In genomic region chr5:55307383-55308253, GRCh38 we compare ENCODE assay signal across 8 cellular contexts. TPM values are rescaled to one million over a fixed set of nuclear protein-coding genes. Genes with fewer than 3 reads are reported as not detected.
DNase-seq lines count a peak whose midpoint lies in the region; ATAC-seq and TF ChIP-seq lines count a peak whose summit lies in the region.

Gene DHX29 (minus strand): TSS chr5:55307694. CDS start chr5:55307573, 121 bp downstream.
Gene MTREX (plus strand): TSS chr5:55307989. CDS start chr5:55308014, 25 bp downstream.

- H3K4me2 ChIP-seq in KMS-11 = peak within 1 kb of the TSS; percentile 98

- ATAC-seq in GM21786 (IDR thresholded peaks at IDR 0.05; ENCODE audit: unreplicated experiment) = peak; percentile 88
- peak; percentile 99 for ATAC-seq in Panc1
- ATAC-seq in activated T-cell treated with anti-CD3 and anti-CD28 coated beads, Interleukin-2, amount 50 U/mL, for 4 hours = peak; percentile 98

- peak within 1 kb of the TSS; percentile 71 for H2AFZ ChIP-seq in KMS-11 (ENCODE audit: low read depth)

- no peak within 1 kb of the TSS for H3K4me3 Mint-ChIP-seq in activated T-cell treated with anti-CD3 and anti-CD28 coated beads, Interleukin-2, amount 50 U/mL, for 4 hours

- H3K36me3 ChIP-seq in KMS-11 (ENCODE audit: insufficient read depth) = 0 out of 2 replicates have a peak, but pooled peaks cover 7% of the 10 kb centered on the region
- H3K36me3 ChIP-seq in Panc1 (ENCODE audit: control insufficient read depth, insufficient read depth, low read length) = peaks cover 6% of the 10 kb centered on the region; the same call in 1 of the 2 replicates
- peaks cover 0 to 10% (median 0%) of the 10 kb centered on the region in 3 donors for H3K36me3 ChIP-seq in esophagus squamous epithelium
- H3K36me3 ChIP-seq in muscle layer of duodenum (ENCODE audit: control insufficient read depth in 1 of 2, insufficient read depth in 2 of 2, low read length in 2 of 2) = no peaks in the 10 kb centered on the region

- peaks cover 3% of the 10 kb centered on the region; the same call in 1 of the 2 replicates for H3K9me3 ChIP-seq in Panc1 (ENCODE audit: control insufficient read depth, insufficient read depth, low read depth, low read length)
- H3K9me3 ChIP-seq in esophagus squamous epithelium = no peaks in the 10 kb centered on the region
- no peaks in the 10 kb centered on the region for H3K9me3 ChIP-seq in muscle layer of duodenum (ENCODE audit: control insufficient read depth in 1 of 2, low read length in 2 of 2)

- CTCF ChIA-PET in Panc1 (lab: Charles Lee) = no interaction called here

- H3K9me3 Mint-ChIP-seq in activated T-cell treated with anti-CD3 and anti-CD28 coated beads, Interleukin-2, amount 50 U/mL, for 4 hours = no peaks in the 10 kb centered on the region

- in situ Hi-C loops in Panc1 (cut with HindIII; ENCODE audit: low pct_unique_long_range_greater_than_20kb, low sequenced_read_pairs) = no loop called here

- H3K9ac ChIP-seq in KMS-11 = peak within 1 kb of the TSS; percentile 97

- H4K20me1 ChIP-seq in KMS-11 (ENCODE audit: insufficient read depth) = 0 out of 2 replicates have a peak, but pooled peaks cover 11% of the 10 kb centered on the region

- no peaks in the 10 kb centered on the region for H3K27me3 Mint-ChIP-seq in activated T-cell treated with anti-CD3 and anti-CD28 coated beads, Interleukin-2, amount 50 U/mL, for 4 hours (ENCODE audit: low read depth)

- TF ChIP-seq POLR2A in esophagus squamous epithelium (IDR thresholded peaks at IDR 0.05) = peak in 3 of 4 donors; percentile 40 to 65 (median 61)

- H3K4me1 ChIP-seq in KMS-11 (ENCODE audit: low read depth, poor library complexity, severe bottlenecking) (peaks cover 55% of the 10 kb centered on the region), Panc1 (ENCODE audit: control insufficient read depth, insufficient read depth, low read length) (peaks cover 29% of the 10 kb centered on the region), esophagus squamous epithelium (peaks cover 24 to 81% (median 49%) of the 10 kb centered on the region in 3 donors), muscle layer of duodenum (ENCODE audit: control insufficient read depth in 1 of 2, insufficient read depth in 2 of 2, low read length in 2 of 2) (peaks cover 22 to 58% of the 10 kb centered on the region in 2 donors)

- peak within 1 kb of the TSS; percentile 60 for H3K4me3 ChIP-seq in KMS-11 (IDR thresholded peaks at IDR 0.05; ENCODE audit: insufficient read depth, low read depth, low read length)
- H3K4me3 ChIP-seq in Panc1 (ENCODE audit: low read depth in 2 of 2, low read length in 2 of 2) = peak within 1 kb of the TSS; percentile 85 to 88
- peak within 1 kb of the TSS; percentile 78 to 94 (median 82) for H3K4me3 ChIP-seq in esophagus squamous epithelium
- H3K4me3 ChIP-seq in muscle layer of duodenum (ENCODE audit: low read depth in 1 of 2, low read length in 2 of 2) = peak within 1 kb of the TSS; percentile 64 to 98

- H3K79me2 ChIP-seq in KMS-11 (ENCODE audit: insufficient read depth, low read depth) = peaks cover 98% of the 10 kb centered on the region

- H3K36me3 Mint-ChIP-seq in activated T-cell treated with anti-CD3 and anti-CD28 coated beads, Interleukin-2, amount 50 U/mL, for 4 hours (ENCODE audit: insufficient read depth) = peaks cover 19% of the 10 kb centered on the region

- peaks cover 30% of the 10 kb centered on the region for H3K4me1 Mint-ChIP-seq in activated T-cell treated with anti-CD3 and anti-CD28 coated beads, Interleukin-2, amount 50 U/mL, for 4 hours (ENCODE audit: low read depth)

- H3K27ac ChIP-seq in KMS-11 (peak within 1 kb of the TSS; percentile 87), Panc1 (ENCODE audit: low read length) (peak within 1 kb of the TSS; percentile 98), esophagus squamous epithelium (peak within 1 kb of the TSS; percentile 88 to 97 (median 93)), muscle layer of duodenum (ENCODE audit: low read length) (peak within 1 kb of the TSS; percentile 95)

- DNase-seq in DMS79 treated with DMSO at 0.1 percent for 48 hours (lab: John Stamatoyannopoulos, UW) (peak; percentile 67), Panc1 (ENCODE audit: low read depth, low spot score) (peak; percentile 79), esophagus squamous epithelium (lab: John Stamatoyannopoulos, UW) (peak; percentile 66)
- DNase-seq in activated T-cell treated with anti-CD3 and anti-CD28 coated beads, Interleukin-2, amount 50 U/mL, for 4 hours = peak; percentile 78
- DNase-seq in stimulated activated CD8-positive, alpha-beta memory T cell treated with anti-CD3 and anti-CD28 coated beads, Interleukin-7, amount 100 ng/mL, for 4 hours (ENCODE audit: low read depth in 2 of 2) = peak; percentile 80 to 81

- no peaks in the 10 kb centered on the region for H3K27me3 ChIP-seq in KMS-11 (ENCODE audit: insufficient read depth, low read depth)
- no peaks in the 10 kb centered on the region for H3K27me3 ChIP-seq in Panc1 (ENCODE audit: control insufficient read depth, insufficient read depth, low read length)
- H3K27me3 ChIP-seq in esophagus squamous epithelium = no peaks in the 10 kb centered on the region
- H3K27me3 ChIP-seq in muscle layer of duodenum (ENCODE audit: low read depth, low read length) = no peaks in the 10 kb centered on the region

- 0% methylated on average over 31 to 32 of the region's 62 CpGs for WGBS in esophagus squamous epithelium, 2 donors

- no TSS peak for BruUV-seq in Panc1 (replicated peaks; lab: Mats Ljungman, UMichigan)

- intact Hi-C loops in Panc1 (cut with micrococcal nuclease; ENCODE audit: unreplicated experiment) (no loop called here), esophagus squamous epithelium (cut with DNase I) (no loop called here)

- POLR2A ChIA-PET in Panc1 (lab: Charles Lee) = interaction anchor here (0.5 to 0.7 kb wide), 7 partner anchors 10 to 572 kb away, joined by 3 to 7 read pairs (median 5); no protein-coding TSS in a partner anchor

- TF ChIP-seq CTCF in KMS-11 (conservative IDR thresholded peaks at IDR 0.05; ENCODE audit: low read depth, low read length) (no peak), Panc1 (IDR thresholded peaks at IDR 0.05) (no peak), esophagus squamous epithelium (IDR thresholded peaks at IDR 0.05) (peak in 2 of 6 experiments; percentile 1 to 8)

RNA-seq across cellular contexts. Expression of gene DHX29, which starts in this region (rescaled TPM):
- total RNA-seq in Panc1 (2021; ENCODE audit: unreplicated experiment) (30.1 TPM), esophagus squamous epithelium (10 to 100 TPM; 14.8 to 26.7 (median 26.4) TPM)
- 13.8 TPM for polyA plus RNA-seq in Panc1 (2012; ENCODE audit: insufficient read length)
- 10 to 100 TPM; 22.3 to 23.1 (median 22.5) TPM for total RNA-seq in activated T-cell treated with anti-CD3 and anti-CD28 coated beads, Interleukin-2, amount 50 U/mL, for 4 hours

RNA-seq across cellular contexts. Expression of gene MTREX, which starts in this region (rescaled TPM):
- total RNA-seq in Panc1 (2021; ENCODE audit: unreplicated experiment) (97.0 TPM), esophagus squamous epithelium (10 to 100 TPM; 63.9 to 79.3 (median 72.2) TPM)
- polyA plus RNA-seq in Panc1 (2012; ENCODE audit: insufficient read length) = 47.7 TPM
- 100 to 1,000 TPM; 115 to 121 (median 117) TPM for total RNA-seq in activated T-cell treated with anti-CD3 and anti-CD28 coated beads, Interleukin-2, amount 50 U/mL, for 4 hours

Comparison
In these comparisons a context has a peak if more than half of its experiments do, and no peak if none do; other contexts are left out.
1. Peak in every context shown above with its lines: DNase-seq, ATAC-seq, H3K4me3 ChIP-seq and H3K27ac ChIP-seq.